In the genomic region with DNA sequence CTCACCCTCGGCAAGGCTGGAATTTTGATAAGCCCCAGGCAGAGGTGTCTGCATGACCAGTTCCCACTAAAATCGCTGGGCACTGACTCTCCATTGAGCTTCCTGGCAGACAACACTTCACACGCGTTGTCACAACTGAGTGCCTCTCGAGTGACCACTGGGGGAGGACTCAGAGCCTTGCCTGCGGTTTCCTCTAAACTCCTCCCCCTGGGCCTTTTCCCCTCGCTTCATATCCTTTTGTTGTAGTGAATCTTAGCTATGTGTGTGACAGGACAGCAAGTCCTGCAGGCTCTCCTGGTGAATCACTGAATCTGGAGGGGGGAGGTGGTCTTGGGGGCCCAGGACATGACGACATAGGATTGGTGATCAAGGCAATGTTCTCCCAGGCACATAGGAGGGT, we compare ENCODE assay signal across 13 cellular contexts.
DNase-seq lines count a peak whose midpoint lies in the region; ATAC-seq and TF ChIP-seq lines count a peak whose summit lies in the region.
"Had no signal": no experiment of that assay in that cellular context is flagged by ENCODE, and none has a peak within 500 bp of the region (broad histone marks: within the 10 kb centered on the region; RNA-seq: fewer than 3 reads in every experiment).

No MANE protein-coding gene starts in this region.

- DNase-seq in DMS53 (lab: John Stamatoyannopoulos, UW): peak; percentile 91
- DNase-seq in NCI-H774 (lab: John Stamatoyannopoulos, UW): peak; percentile 0
- DNase-seq in fibroblast of mammary gland (ENCODE audit: low read depth): peak; percentile 66
- no peak for DNase-seq in NAMALWA (ENCODE audit: low spot score)
- no peak for DNase-seq in NCI-H748 (lab: John Stamatoyannopoulos, UW; ENCODE audit: unreplicated experiment)
- DNase-seq in NCI-H748 treated with DMSO at 0.1 percent for 48 hours (lab: John Stamatoyannopoulos, UW): no peak
- DNase-seq: activated T-cell treated with anti-CD3 and anti-CD28 coated beads, Interleukin-2, amount 50 U/mL, for 24 hours; central memory CD4-positive, alpha-beta T cell; glutamatergic neuron; stimulated activated CD4-positive, alpha-beta T cell treated with anti-CD3 and anti-CD28 coated beads, Interleukin-2, amount 100 ng/mL, for 48 hours had no signal

- peaks cover 4% of the 10 kb centered on the region for H3K27me3 Mint-ChIP-seq in nephron (ENCODE audit: low read depth)
- H3K27me3 Mint-ChIP-seq in stimulated activated memory B cell treated with anti-CD40 and anti-IgM and Interleukin-4, amounts not matched to agents 10 μg/mL and 1 μg/mL and 100 μg/mL, for 72 hours: no peaks in the 10 kb centered on the region
- H3K27me3 Mint-ChIP-seq: activated T-cell treated with anti-CD3 and anti-CD28 coated beads, Interleukin-2, amount 50 U/mL, for 24 hours; natural killer cell treated with Interleukin-12 subunit alpha and Interleukin-12 subunit beta and Interleukin-15 and Interleukin-18, amount 100 ng/mL, for 72 hours had no signal

- TF ChIP-seq CTCF in fibroblast of mammary gland (conservative IDR thresholded peaks at IDR 0.05; ENCODE audit: control insufficient read depth, insufficient read depth, low read depth, low read length): no peak
- no peak for TF ChIP-seq CTCF in nephron (IDR thresholded peaks at IDR 0.05; ENCODE audit: unreplicated experiment in 3 of 3)

- H3K4me3 Mint-ChIP-seq in nephron: no peak overlapping the region
- no peak overlapping the region for H3K4me3 Mint-ChIP-seq in stimulated activated memory B cell treated with anti-CD40 and anti-IgM and Interleukin-4, amounts not matched to agents 10 μg/mL and 1 μg/mL and 100 μg/mL, for 72 hours
- H3K4me3 Mint-ChIP-seq: activated T-cell treated with anti-CD3 and anti-CD28 coated beads, Interleukin-2, amount 50 U/mL, for 24 hours; natural killer cell treated with Interleukin-12 subunit alpha and Interleukin-12 subunit beta and Interleukin-15 and Interleukin-18, amount 100 ng/mL, for 72 hours had no signal

- no peak for ATAC-seq in stimulated activated memory B cell treated with anti-CD40 and anti-IgM and Interleukin-4, amounts not matched to agents 10 μg/mL and 1 μg/mL and 100 μg/mL, for 72 hours
- ATAC-seq: natural killer cell treated with Interleukin-12 subunit alpha and Interleukin-12 subunit beta and Interleukin-15 and Interleukin-18, amount 100 ng/mL, for 72 hours had no signal

- no peaks in the 10 kb centered on the region for H3K36me3 Mint-ChIP-seq in nephron (ENCODE audit: low read depth)
- no peaks in the 10 kb centered on the region for H3K36me3 Mint-ChIP-seq in stimulated activated memory B cell treated with anti-CD40 and anti-IgM and Interleukin-4, amounts not matched to agents 10 μg/mL and 1 μg/mL and 100 μg/mL, for 72 hours
- H3K36me3 Mint-ChIP-seq: natural killer cell treated with Interleukin-12 subunit alpha and Interleukin-12 subunit beta and Interleukin-15 and Interleukin-18, amount 100 ng/mL, for 72 hours had no signal

- H3K4me3 ChIP-seq in fibroblast of mammary gland (ENCODE audit: control insufficient read depth, low read depth, low read length): no peak overlapping the region

- H3K9me3 Mint-ChIP-seq in nephron: no peaks in the 10 kb centered on the region
- peaks cover 5% of the 10 kb centered on the region for H3K9me3 Mint-ChIP-seq in stimulated activated memory B cell treated with anti-CD40 and anti-IgM and Interleukin-4, amounts not matched to agents 10 μg/mL and 1 μg/mL and 100 μg/mL, for 72 hours

- peak overlapping the region; percentile 15 to 67 (median 20) for H3K27ac Mint-ChIP-seq in nephron
- H3K27ac Mint-ChIP-seq in stimulated activated memory B cell treated with anti-CD40 and anti-IgM and Interleukin-4, amounts not matched to agents 10 μg/mL and 1 μg/mL and 100 μg/mL, for 72 hours: no peak overlapping the region
- H3K27ac Mint-ChIP-seq: activated T-cell treated with anti-CD3 and anti-CD28 coated beads, Interleukin-2, amount 50 U/mL, for 24 hours; natural killer cell treated with Interleukin-12 subunit alpha and Interleukin-12 subunit beta and Interleukin-15 and Interleukin-18, amount 100 ng/mL, for 72 hours had no signal

- peaks cover 17% of the 10 kb centered on the region for H3K4me1 Mint-ChIP-seq in nephron
- no peaks in the 10 kb centered on the region for H3K4me1 Mint-ChIP-seq in stimulated activated memory B cell treated with anti-CD40 and anti-IgM and Interleukin-4, amounts not matched to agents 10 μg/mL and 1 μg/mL and 100 μg/mL, for 72 hours

Comparison
In these comparisons a context has a peak if more than half of its experiments do, and no peak if none do; other contexts are left out.
1. DNase-seq: peak in DMS53 (single experiment), NCI-H774 (single experiment) and fibroblast of mammary gland (single experiment); none in NAMALWA (single experiment), NCI-H748 (single experiment) and NCI-H748 treated with DMSO at 0.1 percent for 48 hours (single experiment).